1 cellular context compared by ENCODE assay signal in genomic region chr16:47059130-47059529, GRCh38.
A peak's percentile ranks its signal among the peaks of the same experiment; 100 is the strongest.
TF ChIP-seq lines count a peak whose summit lies in the region.

No MANE protein-coding gene starts in this region.

TF ChIP-seq in HEK293, 187 proteins besides CTCF, POLR2A, EP300 and RAD21:
- TF ChIP-seq PRDM10 (tag by site-specific recombination; IDR thresholded peaks at IDR 0.05), result peak; percentile 86
- peak; percentile 51 for TF ChIP-seq ZFHX2 (tag by site-specific recombination; conservative IDR thresholded peaks at IDR 0.05)
- TF ChIP-seq EGR2 (tag by site-specific recombination; IDR thresholded peaks at IDR 0.05; ENCODE audit: low read depth), result peak; percentile 34; the same call in 1 of the 2 replicates
- TF ChIP-seq WT1 (tag by site-specific recombination; IDR thresholded peaks at IDR 0.05), result peak; percentile 65; the same call in 1 of the 2 replicates
- TF ChIP-seq GLIS1 (tag by site-specific recombination; IDR thresholded peaks at IDR 0.05), result peak; percentile 30; the same call in 1 of the 2 replicates
